1 cellular context compared by ENCODE assay signal in genomic region chr7:35024298-35024697, GRCh38.
TF ChIP-seq lines count a peak whose summit lies in the region.

No MANE protein-coding gene starts in this region.

TF ChIP-seq in GM12878, 131 proteins besides CTCF, POLR2A, EP300 and RAD21:
- TF ChIP-seq RUNX3 (IDR thresholded peaks at IDR 0.05; ENCODE audit: low read length) (peak; percentile 78), JUNB (IDR thresholded peaks at IDR 0.05) (peak; percentile 79), BCL11A (IDR thresholded peaks at IDR 0.05; ENCODE audit: low read depth, low read length) (no peak), FOXM1 (IDR thresholded peaks at IDR 0.05; ENCODE audit: low read depth, low read length) (peak; percentile 21; the same call in 1 of the 2 replicates), CREB1 (IDR thresholded peaks at IDR 0.05; ENCODE audit: low read depth) (no peak), IKZF2 (IDR thresholded peaks at IDR 0.05) (0 out of 4 replicates have a peak, but pooled peaks of 1 of the 2 experiments have one; percentile 22), EED (IDR thresholded peaks at IDR 0.05; ENCODE audit: low read depth) (peak; percentile 75), ETV6 (conservative IDR thresholded peaks at IDR 0.05 in 1 of 2, IDR thresholded peaks at IDR 0.05 in 1 of 2; ENCODE audit: borderline replicate concordance in 1 of 2, low read depth in 1 of 2) (peak in 1 of 2 experiments; percentile 91; a peak in 2 of 4 replicates), SIN3A (IDR thresholded peaks at IDR 0.05; ENCODE audit: low read depth, low read length) (no peak), TCF12 (IDR thresholded peaks at IDR 0.05; ENCODE audit: low read depth, low read length) (no peak), MEF2B (IDR thresholded peaks at IDR 0.05; ENCODE audit: partially characterized antibody, poor library complexity, severe bottlenecking) (no peak), RCOR1 (conservative IDR thresholded peaks at IDR 0.05; ENCODE audit: low read depth, low read length) (no peak), NFIC (IDR thresholded peaks at IDR 0.05; ENCODE audit: low read depth, low read length) (peak; percentile 60; the same call in 1 of the 2 replicates), ATF7 (IDR thresholded peaks at IDR 0.05; ENCODE audit: low read depth) (peak; percentile 50; the same call in 1 of the 2 replicates), IKZF1 (conservative IDR thresholded peaks at IDR 0.05) (peak; percentile 47; the same call in 1 of the 2 replicates)
